Comparison of ENCODE assay signal across 8 cellular contexts in genomic region chrX:154368630-154369452, GRCh38. TPM values are rescaled to one million over a fixed set of nuclear protein-coding genes. Genes with fewer than 3 reads are reported as not detected.
A peak's percentile ranks its signal among the peaks of the same experiment; 100 is the strongest.
DNase-seq lines count a peak whose midpoint lies in the region; ATAC-seq and TF ChIP-seq lines count a peak whose summit lies in the region.

No MANE protein-coding gene starts in this region.

- TF ChIP-seq CTCF in 22Rv1 (IDR thresholded peaks at IDR 0.05) (no peak), activated B cell treated with CpG ODN at 0.5 μM for 24 hours (IDR thresholded peaks at IDR 0.05) (no peak), right lobe of liver (IDR thresholded peaks at IDR 0.05) (no peak)

- WGBS in right lobe of liver (ENCODE audit: insufficient coverage, low coverage, low lambda C conversion rate, missing lambda C conversion rate): 42% methylated on average over 3 of the region's 16 CpGs

- no peaks in the 10 kb centered on the region for H3K9me3 ChIP-seq in right lobe of liver

- ATAC-seq in GM18861 (IDR thresholded peaks at IDR 0.05; ENCODE audit: unreplicated experiment) (peak; percentile 32), activated B cell treated with CpG ODN at 0.5 μM for 24 hours (ENCODE audit: low read depth) (peak; percentile 64), right lobe of liver (peak; percentile 2 to 30 (median 17))

- intact Hi-C loops in activated B cell treated with CpG ODN at 0.5 μM for 24 hours (cut with micrococcal nuclease): loop anchor here (1.0 kb wide), 1 partner anchor 42 kb away; the partner anchor contains the start of gene TAFAZZIN
- intact Hi-C loops in right lobe of liver (cut with DNase I): no loop called here

- POLR2A ChIA-PET in activated B cell treated with CpG ODN at 0.5 μM for 24 hours (lab: Charles Lee): interaction anchor here (0.5 to 5.2 kb wide), 11 partner anchors 10 to 444 kb away, joined by 3 to 65 read pairs (median 4); partner anchors contain the start of genes EMD, HCFC1 and RPL10

- H3K36me3 Mint-ChIP-seq in activated B cell treated with CpG ODN at 0.5 μM for 24 hours (ENCODE audit: low read depth): peaks cover 25% of the 10 kb centered on the region

- H3K27ac Mint-ChIP-seq in activated B cell treated with CpG ODN at 0.5 μM for 24 hours: peak overlapping the region; percentile 83

- DNase-seq in NAMALWA (ENCODE audit: low spot score) (peak; percentile 49), activated B cell treated with CpG ODN at 0.5 μM for 24 hours (peak; percentile 73), caudate nucleus (lab: John Stamatoyannopoulos, UW) (peak in 6 of 61 donors; percentile 15 to 73 (median 36)), right lobe of liver (peak in 1 of 3 donors; percentile 71), cerebellum (ENCODE audit: low spot score) (no peak)
- DNase-seq in stimulated activated CD4-positive, alpha-beta T cell treated with anti-CD3 and anti-CD28 coated beads, TNF-alpha, amount 100 ng/mL, for 48 hours (ENCODE audit: low read depth in 3 of 3): peak; percentile 75 to 88 (median 88)

- CTCF ChIA-PET in activated B cell treated with CpG ODN at 0.5 μM for 24 hours (lab: Charles Lee): no interaction called here

- H3K4me3 Mint-ChIP-seq in activated B cell treated with CpG ODN at 0.5 μM for 24 hours: peak overlapping the region; percentile 88

- no peak for TF ChIP-seq POLR2A in right lobe of liver (IDR thresholded peaks at IDR 0.05)

- peak overlapping the region; percentile 21 to 49 (median 29) for H3K4me3 ChIP-seq in right lobe of liver

- no peaks in the 10 kb centered on the region for H3K36me3 ChIP-seq in right lobe of liver

- no peaks in the 10 kb centered on the region for H3K9me3 Mint-ChIP-seq in activated B cell treated with CpG ODN at 0.5 μM for 24 hours

- no peaks in the 10 kb centered on the region for H3K27me3 ChIP-seq in right lobe of liver

- H3K27ac ChIP-seq in 22Rv1 (peak overlapping the region; percentile 23; the same call in 1 of the 2 replicates), caudate nucleus (ENCODE audit: low read depth, low read length) (peak overlapping the region; percentile 22), right lobe of liver (peak overlapping the region; percentile 50 to 73 (median 59))

- no peaks in the 10 kb centered on the region for H3K27me3 Mint-ChIP-seq in activated B cell treated with CpG ODN at 0.5 μM for 24 hours

- peaks cover 26% of the 10 kb centered on the region for H3K4me1 Mint-ChIP-seq in activated B cell treated with CpG ODN at 0.5 μM for 24 hours

- peaks cover 0 to 1% (median 0%) of the 10 kb centered on the region in 4 donors for H3K4me1 ChIP-seq in right lobe of liver

RNA-seq across cellular contexts. Expression of gene FLNA, which starts 5.6 kb away (rescaled TPM):
- total RNA-seq in activated B cell treated with CpG ODN at 0.5 μM for 24 hours (605 and 679 TPM in 2 replicates), right lobe of liver (100 to 1,000 TPM in 1 of 6 experiments, 10 to 100 TPM in 5; 46.8 to 124 (median 82.6) TPM), cerebellum (131 TPM)

RNA-seq across cellular contexts. Expression of gene EMD, which starts 10.3 kb away (rescaled TPM):
- total RNA-seq in activated B cell treated with CpG ODN at 0.5 μM for 24 hours (68.4 and 70.2 TPM in 2 replicates), right lobe of liver (10 to 100 TPM; 19.8 to 28.8 (median 24.2) TPM), cerebellum (18.8 TPM)

RNA-seq across cellular contexts. Expression of gene RPL10, which starts 29.3 kb away (rescaled TPM):
- total RNA-seq in activated B cell treated with CpG ODN at 0.5 μM for 24 hours (5,113 and 5,534 TPM in 2 replicates), right lobe of liver (1,000 to 10,000 TPM in 5 of 6 experiments, 100 to 1,000 TPM in 1; 899 to 1,899 (median 1,157) TPM), cerebellum (1,446 TPM)

RNA-seq across cellular contexts. Expression of gene DNASE1L1, which starts 40.2 kb away (rescaled TPM):
- total RNA-seq in activated B cell treated with CpG ODN at 0.5 μM for 24 hours (15.3 and 15.8 TPM in 2 replicates), right lobe of liver (10 to 100 TPM; 11.7 to 19.5 (median 14.9) TPM), cerebellum (5.1 TPM)

RNA-seq across cellular contexts. Expression of gene TAFAZZIN, which starts 42.5 kb away (rescaled TPM):
- 50.5 and 66.1 TPM in 2 replicates for total RNA-seq in activated B cell treated with CpG ODN at 0.5 μM for 24 hours
- 10 to 100 TPM; 12.6 to 23.0 (median 17.3) TPM for total RNA-seq in right lobe of liver
- 14.9 TPM for total RNA-seq in cerebellum
